Comparison of ENCODE assay signal across 8 cellular contexts in genomic region chr6:89080281-89081128, GRCh38. TPM values are rescaled to one million over a fixed set of nuclear protein-coding genes. Genes with fewer than 3 reads are reported as not detected.
DNase-seq lines count a peak whose midpoint lies in the region; ATAC-seq, FAIRE-seq and TF ChIP-seq lines count a peak whose summit lies in the region.

Gene PNRC1 (plus strand): TSS chr6:89080751. CDS start chr6:89080895, 144 bp downstream.

- TSS peak; percentile 35 for BruUV-seq in OCI-LY7 (replicated peaks; lab: Mats Ljungman, UMichigan)
- TSS peak; percentile 60 for BruUV-seq in endothelial cell of umbilical vein (replicated peaks; lab: Mats Ljungman, UMichigan)

- peaks cover 30% of the 10 kb centered on the region for H3K79me2 ChIP-seq in OCI-LY7 (ENCODE audit: insufficient read depth, low read depth, low read length)
- H3K79me2 ChIP-seq in endothelial cell of umbilical vein (ENCODE audit: control insufficient read depth, insufficient read depth, low read length), result peaks cover 21% of the 10 kb centered on the region

- POLR2A ChIA-PET in OCI-LY7 (lab: Charles Lee) (interaction anchor here (0.6 to 5.4 kb wide), 28 partner anchors 10 to 1270 kb away, joined by 3 to 66 read pairs (median 4); partner anchors contain the start of genes LYRM2, PM20D2 and RNGTT), endothelial cell of umbilical vein (lab: Charles Lee) (interaction anchor here (0.6 to 1.4 kb wide), 24 partner anchors 8 to 1205 kb away, joined by 3 to 10 read pairs (median 4); partner anchors contain the start of genes CASP8AP2, PM20D2, RNGTT and SRSF12)

- CTCF ChIA-PET in OCI-LY7 (lab: Charles Lee; ENCODE audit: unreplicated experiment), result interaction anchor here (1.0 to 1.3 kb wide), 2 partner anchors 64 to 277 kb away, joined by 3 to 4 read pairs; no protein-coding TSS in a partner anchor
- CTCF ChIA-PET in endothelial cell of umbilical vein (lab: Charles Lee), result interaction anchor here (0.6 to 2.4 kb wide), 9 partner anchors 9 to 291 kb away, joined by 3 to 24 read pairs (median 3); no protein-coding TSS in a partner anchor

- no peaks in the 10 kb centered on the region for H3K9me1 ChIP-seq in endothelial cell of umbilical vein (replicated peaks; ENCODE audit: control insufficient read depth, extremely low read depth, insufficient read depth, low read length)

- H3K4me2 ChIP-seq in OCI-LY7 (ENCODE audit: low read length) (peak within 1 kb of the TSS; percentile 99), endothelial cell of umbilical vein (ENCODE audit: insufficient read depth, low read length) (peak within 1 kb of the TSS; percentile 86)

- dilution Hi-C loops in endothelial cell of umbilical vein (cut with MboI; ENCODE audit: extremely low pct_ligation_motif_present, low sequenced_read_pairs), result no loop called here

- H3K27ac ChIP-seq in OCI-LY7 (ENCODE audit: low read depth, low read length, poor library complexity, severe bottlenecking) (peak within 1 kb of the TSS; percentile 84), endothelial cell of umbilical vein (ENCODE audit: insufficient read depth, low read depth, low read length) (peak within 1 kb of the TSS; percentile 92)

- TF ChIP-seq CTCF in D721Med (IDR thresholded peaks at IDR 0.05; ENCODE audit: insufficient read depth, missing control alignments) (no peak), OCI-LY7 (conservative IDR thresholded peaks at IDR 0.05; ENCODE audit: low read length) (no peak), endothelial cell of umbilical vein (IDR thresholded peaks at IDR 0.05; ENCODE audit: extremely low read depth in 1 of 2, insufficient read depth in 1 of 2, low read depth in 1 of 2, low read length in 2 of 2) (no peak)

- H2AFZ ChIP-seq in OCI-LY7 (ENCODE audit: low read length) (peak within 1 kb of the TSS; percentile 86), endothelial cell of umbilical vein (ENCODE audit: low read depth, low read length) (peak within 1 kb of the TSS; percentile 77)

- TF ChIP-seq POLR2A in endothelial cell of umbilical vein (IDR thresholded peaks at IDR 0.05; ENCODE audit: low read depth, low read length), result peak; percentile 91

- H3K4me3 ChIP-seq in OCI-LY7 (ENCODE audit: low read depth, low read length, poor library complexity, severe bottlenecking) (peak within 1 kb of the TSS; percentile 96), endothelial cell of umbilical vein (replicated peaks in 1 of 3; ENCODE audit: insufficient read depth in 1 of 3, low read depth in 1 of 3, low read length in 3 of 3) (peak within 1 kb of the TSS; percentile 89 to 97 (median 94))

- H4K20me1 ChIP-seq in OCI-LY7 (ENCODE audit: insufficient read depth, low read length), result peaks cover 18% of the 10 kb centered on the region; the same call in 1 of the 2 replicates
- peaks cover 11% of the 10 kb centered on the region for H4K20me1 ChIP-seq in endothelial cell of umbilical vein (replicated peaks; ENCODE audit: control insufficient read depth, extremely low read depth, insufficient read depth, low read length)

- FAIRE-seq in D721Med (lab: Jason Lieb, UNC) (no peak), endothelial cell of umbilical vein (lab: Jason Lieb, UNC) (peak; percentile 98)

- ATAC-seq in GM21526 (IDR thresholded peaks at IDR 0.05; ENCODE audit: low FRiP score, unreplicated experiment), result peak; percentile 62

- H3K27me3 ChIP-seq in endothelial cell of umbilical vein (ENCODE audit: control insufficient read depth in 2 of 2, insufficient read depth in 2 of 2, low read length in 2 of 2), result no peaks in the 10 kb centered on the region

- H3K36me3 ChIP-seq in OCI-LY7 (ENCODE audit: insufficient read depth, low read length) (peaks cover 34% of the 10 kb centered on the region), endothelial cell of umbilical vein (ENCODE audit: control insufficient read depth in 2 of 2, extremely low read depth in 1 of 2, insufficient read depth in 2 of 2, low read length in 2 of 2) (peaks cover 8% of the 10 kb centered on the region in 2 experiments)

- peak within 1 kb of the TSS; percentile 95 for H3K9ac ChIP-seq in endothelial cell of umbilical vein (replicated peaks; ENCODE audit: extremely low read depth, insufficient read depth, low read length)

- intact Hi-C loops in OCI-LY7 (cut with micrococcal nuclease; ENCODE audit: unreplicated experiment) (loop anchor here (1.0 to 10.0 kb wide), 6 partner anchors 66 to 1173 kb away; partner anchors contain the start of genes PM20D2 and RNGTT), endothelial cell of umbilical vein (cut with micrococcal nuclease) (loop anchor here (1.0 to 10.0 kb wide), 11 partner anchors 42 to 1926 kb away; partner anchors contain the start of genes LYRM2, PM20D2, RNGTT and UBE2J1)

- H3K4me1 ChIP-seq in OCI-LY7 (ENCODE audit: insufficient read depth, low read length, poor library complexity, severe bottlenecking) (peaks cover 25% of the 10 kb centered on the region), endothelial cell of umbilical vein (ENCODE audit: control insufficient read depth, extremely low read depth, insufficient read depth, low read length) (peaks cover 11% of the 10 kb centered on the region)

- no peaks in the 10 kb centered on the region for H3K9me2 ChIP-seq in OCI-LY7 (ENCODE audit: insufficient read depth, low read length)

- DNase-seq in D721Med (ENCODE audit: insufficient read length, low spot score) (peak; percentile 71), HuH-7.5 (ENCODE audit: low spot score) (peak; percentile 86), OCI-LY7 (ENCODE audit: low spot score) (peak; percentile 99), activated T-cell treated with anti-CD3 and anti-CD28 coated beads for 1 hour (ENCODE audit: low read depth) (peak; percentile 100), endothelial cell of umbilical vein (ENCODE audit: low read depth, low spot score) (peak; percentile 99), middle frontal gyrus (ENCODE audit: extremely low spot score, low spot score) (peak; percentile 99)
- peak; percentile 100 for DNase-seq in stimulated activated CD8-positive, alpha-beta memory T cell treated with anti-CD3 and anti-CD28 coated beads, Interleukin-2, amount 100 ng/mL, for 48 hours (ENCODE audit: low read depth in 2 of 2)

- no peaks in the 10 kb centered on the region for H3K9me3 ChIP-seq in OCI-LY7 (ENCODE audit: low read length)
- H3K9me3 ChIP-seq in endothelial cell of umbilical vein (replicated peaks; ENCODE audit: control insufficient read depth, insufficient read depth, low read length), result no peaks in the 10 kb centered on the region

TF ChIP-seq in endothelial cell of umbilical vein, 7 proteins besides CTCF, POLR2A, EP300 and RAD21:
- TF ChIP-seq MAX (IDR thresholded peaks at IDR 0.05; ENCODE audit: insufficient read depth, insufficient read length) (peak; percentile 7), POLR2AphosphoS5 (IDR thresholded peaks at IDR 0.05; ENCODE audit: insufficient read depth, low read depth, low read length) (peak; percentile 92), GATA2 (IDR thresholded peaks at IDR 0.05; ENCODE audit: insufficient read depth, insufficient read length, low read depth, low read length) (no peak)

RNA-seq across cellular contexts. Expression of gene PNRC1, which starts in this region (rescaled TPM):
- 22.6 and 26.7 TPM in 2 replicates for total RNA-seq in OCI-LY7 (2014; rRNA removed; shearing (Covaris generic))
- total RNA-seq in OCI-LY7 (2022), result 53.0 and 56.2 TPM in 2 replicates
- total RNA-seq in endothelial cell of umbilical vein, result 87.9 and 88.4 TPM in 2 replicates
- polyA plus RNA-seq in endothelial cell of umbilical vein, result 7.1 and 9.6 TPM in 2 replicates
- polyA plus RNA-seq in endothelial cell of umbilical vein (2011; cell fraction: cytosol; rRNA removed), result 10.7 and 12.0 TPM in 2 replicates
- 22.1 and 26.1 TPM in 2 replicates for polyA plus RNA-seq in endothelial cell of umbilical vein (2011; cell fraction: nucleus; rRNA removed)
- 41.6 and 42.0 TPM in 2 replicates for polyA plus RNA-seq in endothelial cell of umbilical vein (2012)
- polyA minus RNA-seq in endothelial cell of umbilical vein, result 17.3 and 27.8 TPM in 2 replicates
- polyA minus RNA-seq in endothelial cell of umbilical vein (2011; cell fraction: cytosol; rRNA and poly(A)+ RNA removed), result 30.8 TPM
- polyA minus RNA-seq in endothelial cell of umbilical vein (2011; cell fraction: nucleus; rRNA and poly(A)+ RNA removed), result 45.5 and 55.9 TPM in 2 replicates

Comparison
In these comparisons a context has a peak if more than half of its experiments do, and no peak if none do; other contexts are left out.
1. Peak in every context shown above with its lines: DNase-seq, ATAC-seq, H3K4me3 ChIP-seq and H3K27ac ChIP-seq.